In genomic region chr5:132771559-132771998, GRCh38 we compare ENCODE assay signal across 10 cellular contexts. TPM values are rescaled to one million over a fixed set of nuclear protein-coding genes. Genes with fewer than 3 reads are reported as not detected.
DNase-seq lines count a peak whose midpoint lies in the region; ATAC-seq and TF ChIP-seq lines count a peak whose summit lies in the region.
"Had no signal": no experiment of that assay in that cellular context is flagged by ENCODE, and none has a peak within 500 bp of the region (broad histone marks: within the 10 kb centered on the region; RNA-seq: fewer than 3 reads in every experiment).

No MANE protein-coding gene starts in this region.

- no peaks in the 10 kb centered on the region for H3K27me3 Mint-ChIP-seq in CD8-positive, alpha-beta T cell (ENCODE audit: low read depth)
- H3K27me3 Mint-ChIP-seq in activated T-cell treated with anti-CD3 and anti-CD28 coated beads, Interleukin-2, amount 50 U/mL, for 4 hours (ENCODE audit: low read depth): no peaks in the 10 kb centered on the region
- H3K27me3 Mint-ChIP-seq: activated CD4-positive, alpha-beta memory T cell treated with anti-CD3 and anti-CD28 coated beads, Interleukin-2, amount 10 ng/mL, durations not matched to agents 7 days and 5 days had no signal

- H3K27me3 ChIP-seq in skeletal muscle tissue (ENCODE audit: control insufficient read depth in 3 of 3, insufficient read depth in 3 of 3, low read length in 3 of 3): no peaks in the 10 kb centered on the region
- no peaks in the 10 kb centered on the region for H3K27me3 ChIP-seq in CD8-positive, alpha-beta T cell (ENCODE audit: insufficient read depth, low read length)

- H3K36me3 Mint-ChIP-seq in CD8-positive, alpha-beta T cell: no peaks in the 10 kb centered on the region
- no peaks in the 10 kb centered on the region for H3K36me3 Mint-ChIP-seq in activated T-cell treated with anti-CD3 and anti-CD28 coated beads, Interleukin-2, amount 50 U/mL, for 4 hours (ENCODE audit: insufficient read depth)

- ATAC-seq in CD8-positive, alpha-beta T cell: no peak
- no peak for ATAC-seq in GM21515 (IDR thresholded peaks at IDR 0.05; ENCODE audit: unreplicated experiment)
- ATAC-seq in activated T-cell treated with anti-CD3 and anti-CD28 coated beads, Interleukin-2, amount 50 U/mL, for 4 hours: no peak
- ATAC-seq: Panc1 had no signal

- H3K4me1 Mint-ChIP-seq in CD8-positive, alpha-beta T cell (ENCODE audit: low read depth): peaks cover 9% of the 10 kb centered on the region
- peaks cover 9% of the 10 kb centered on the region for H3K4me1 Mint-ChIP-seq in activated T-cell treated with anti-CD3 and anti-CD28 coated beads, Interleukin-2, amount 50 U/mL, for 4 hours (ENCODE audit: low read depth)

- POLR2A ChIA-PET in CD8-positive, alpha-beta T cell (lab: Charles Lee): interaction anchor here (0.6 to 1.2 kb wide), 2 partner anchors 24 to 318 kb away, joined by 3 to 6 read pairs; partner anchors contain the start of gene CCNI2

- no peak overlapping the region for H3K4me3 ChIP-seq in skeletal muscle tissue (ENCODE audit: low read length in 3 of 3)
- H3K4me3 ChIP-seq in CD8-positive, alpha-beta T cell (ENCODE audit: low read depth, low read length): no peak overlapping the region

- DNase-seq in GM04504 (ENCODE audit: low read depth): peak; percentile 54
- peak in 1 of 61 donors; percentile 23 for DNase-seq in caudate nucleus (lab: John Stamatoyannopoulos, UW)
- peak; percentile 93 for DNase-seq in hepatic stellate cell (ENCODE audit: low spot score)
- DNase-seq in CD8-positive, alpha-beta T cell: no peak
- DNase-seq in DMS153 (lab: John Stamatoyannopoulos, UW): no peak
- no peak for DNase-seq in activated T-cell treated with anti-CD3 and anti-CD28 coated beads, Interleukin-2, amount 50 U/mL, for 4 hours
- DNase-seq: activated CD4-positive, alpha-beta memory T cell treated with anti-CD3 and anti-CD28 coated beads, Interleukin-2, amount 10 ng/mL, durations not matched to agents 7 days and 5 days had no signal

- no peaks in the 10 kb centered on the region for H3K9me3 Mint-ChIP-seq in CD8-positive, alpha-beta T cell
- no peaks in the 10 kb centered on the region for H3K9me3 Mint-ChIP-seq in activated T-cell treated with anti-CD3 and anti-CD28 coated beads, Interleukin-2, amount 50 U/mL, for 4 hours
- H3K9me3 Mint-ChIP-seq: activated CD4-positive, alpha-beta memory T cell treated with anti-CD3 and anti-CD28 coated beads, Interleukin-2, amount 10 ng/mL, durations not matched to agents 7 days and 5 days had no signal

- intact Hi-C loops in CD8-positive, alpha-beta T cell (cut with DNase I, micrococcal nuclease): no loop called here

- no peak overlapping the region for H3K27ac Mint-ChIP-seq in CD8-positive, alpha-beta T cell
- H3K27ac Mint-ChIP-seq: activated CD4-positive, alpha-beta memory T cell treated with anti-CD3 and anti-CD28 coated beads, Interleukin-2, amount 10 ng/mL, durations not matched to agents 7 days and 5 days had no signal

- TF ChIP-seq CTCF in CD8-positive, alpha-beta T cell (IDR thresholded peaks at IDR 0.05): no peak

- H3K9me3 ChIP-seq in skeletal muscle tissue (ENCODE audit: control insufficient read depth in 3 of 3, low read length in 3 of 3): no peaks in the 10 kb centered on the region
- H3K9me3 ChIP-seq in CD8-positive, alpha-beta T cell (ENCODE audit: low read length): no peaks in the 10 kb centered on the region

- H3K4me3 Mint-ChIP-seq in CD8-positive, alpha-beta T cell: no peak overlapping the region
- no peak overlapping the region for H3K4me3 Mint-ChIP-seq in activated T-cell treated with anti-CD3 and anti-CD28 coated beads, Interleukin-2, amount 50 U/mL, for 4 hours
- H3K4me3 Mint-ChIP-seq: activated CD4-positive, alpha-beta memory T cell treated with anti-CD3 and anti-CD28 coated beads, Interleukin-2, amount 10 ng/mL, durations not matched to agents 7 days and 5 days had no signal

- peaks cover 64 to 72% (median 64%) of the 10 kb centered on the region in 3 donors for H3K4me1 ChIP-seq in skeletal muscle tissue (ENCODE audit: control insufficient read depth in 3 of 3, insufficient read depth in 3 of 3, low read length in 3 of 3)
- H3K4me1 ChIP-seq in CD8-positive, alpha-beta T cell (ENCODE audit: insufficient read depth, low read length): peaks cover 6% of the 10 kb centered on the region

- CTCF ChIA-PET in CD8-positive, alpha-beta T cell (lab: Charles Lee): no interaction called here

- peak overlapping the region in 1 of 3 donors; percentile 40 for H3K9ac ChIP-seq in skeletal muscle tissue (ENCODE audit: low read depth in 1 of 3, low read length in 3 of 3)

- H3K36me3 ChIP-seq in skeletal muscle tissue (ENCODE audit: control insufficient read depth in 3 of 3, insufficient read depth in 3 of 3, low read length in 3 of 3): no peaks in the 10 kb centered on the region
- H3K36me3 ChIP-seq in CD8-positive, alpha-beta T cell (ENCODE audit: insufficient read depth, low read length): no peaks in the 10 kb centered on the region

- H3K27ac ChIP-seq in caudate nucleus (ENCODE audit: low read depth, low read length): peak overlapping the region; percentile 88
- peak overlapping the region; percentile 66 for H3K27ac ChIP-seq in skeletal muscle tissue (ENCODE audit: low read depth, low read length)
- H3K27ac ChIP-seq in CD8-positive, alpha-beta T cell (ENCODE audit: low read depth, low read length): no peak overlapping the region

RNA-seq across cellular contexts. Expression of gene SEPTIN8, which starts 5.5 kb away (rescaled TPM):
- 28.7 TPM for total RNA-seq in skeletal muscle tissue
- total RNA-seq in CD8-positive, alpha-beta T cell: 1 to 10 TPM; 5.3 to 6.8 TPM
- 10 to 100 TPM; 12.8 to 18.2 (median 13.7) TPM for total RNA-seq in activated T-cell treated with anti-CD3 and anti-CD28 coated beads, Interleukin-2, amount 50 U/mL, for 4 hours

RNA-seq across cellular contexts. Expression of gene CCNI2, which starts 24.4 kb away (rescaled TPM):
- not detected for total RNA-seq in skeletal muscle tissue
- 1 to 10 TPM; 4.4 to 6.3 TPM for total RNA-seq in CD8-positive, alpha-beta T cell
- 1 to 10 TPM; 5.2 to 7.7 (median 7.4) TPM for total RNA-seq in activated T-cell treated with anti-CD3 and anti-CD28 coated beads, Interleukin-2, amount 50 U/mL, for 4 hours

RNA-seq across cellular contexts. Expression of gene KIF3A, which starts 34.2 kb away (rescaled TPM):
- total RNA-seq in skeletal muscle tissue: 6.3 TPM
- total RNA-seq in CD8-positive, alpha-beta T cell: 10 to 100 TPM; 13.0 to 14.8 TPM
- 10 to 100 TPM in 2 of 3 donors, 1 to 10 TPM in 1; 9.4 to 12.9 (median 10.3) TPM for total RNA-seq in activated T-cell treated with anti-CD3 and anti-CD28 coated beads, Interleukin-2, amount 50 U/mL, for 4 hours

RNA-seq across cellular contexts. Expression of gene SOWAHA, which starts 41.5 kb away (rescaled TPM):
- total RNA-seq in skeletal muscle tissue: under 0.01 TPM
- total RNA-seq in CD8-positive, alpha-beta T cell: not detected
- total RNA-seq in activated T-cell treated with anti-CD3 and anti-CD28 coated beads, Interleukin-2, amount 50 U/mL, for 4 hours: under 1 TPM in 1 of 3 donors, not detected in 2; 0.05 TPM
- total RNA-seq: activated CD4-positive, alpha-beta memory T cell treated with anti-CD3 and anti-CD28 coated beads, Interleukin-2, amount 10 ng/mL, durations not matched to agents 7 days and 5 days had no signal

RNA-seq across cellular contexts. Expression of gene SHROOM1, which starts 58.9 kb away (rescaled TPM):
- 1.6 TPM for total RNA-seq in skeletal muscle tissue
- under 1 TPM in 1 of 2 experiments, not detected in 1; 0.38 TPM for total RNA-seq in CD8-positive, alpha-beta T cell
- 1 to 10 TPM in 1 of 3 donors, under 1 TPM in 2; 0.79 to 1.4 (median 0.83) TPM for total RNA-seq in activated T-cell treated with anti-CD3 and anti-CD28 coated beads, Interleukin-2, amount 50 U/mL, for 4 hours

Comparison
In these comparisons a context has a peak if more than half of its experiments do, and no peak if none do; other contexts are left out.
1. DNase-seq: peak in GM04504 (single experiment) and hepatic stellate cell (single experiment); none in CD8-positive, alpha-beta T cell (0 of 7), DMS153 (single experiment) and activated T-cell treated with anti-CD3 and anti-CD28 coated beads, Interleukin-2, amount 50 U/mL, for 4 hours (single experiment).